15 cellular contexts compared by ENCODE assay signal in genomic region chr18:6106116-6106645, GRCh38.
DNase-seq lines count a peak whose midpoint lies in the region; TF ChIP-seq lines count a peak whose summit lies in the region.
"Had no signal": no experiment of that assay in that cellular context is flagged by ENCODE, and none has a peak within 500 bp of the region (broad histone marks: within the 10 kb centered on the region; RNA-seq: fewer than 3 reads in every experiment).

No MANE protein-coding gene starts in this region.

- POLR2A ChIA-PET in CD4-positive, alpha-beta memory T cell (lab: Charles Lee; ENCODE audit: partially characterized antibody), result no interaction called here

- WGBS in sigmoid colon, 2 donors, result 75 to 77% methylated on average over 1 of the region's 1 CpG

- no peaks in the 10 kb centered on the region for H3K9me3 ChIP-seq in CD4-positive, alpha-beta memory T cell (ENCODE audit: control insufficient read depth in 1 of 2, low read length in 2 of 2)
- no peaks in the 10 kb centered on the region for H3K9me3 ChIP-seq in sigmoid colon
- H3K9me3 ChIP-seq: BLaER1 treated with 17β-estradiol and CSF1 and Interleukin-3, amounts not matched to agents 10 nM and 100 nM had no signal

- no peak overlapping the region for H3K4me3 ChIP-seq in CD4-positive, alpha-beta memory T cell (ENCODE audit: low read length in 2 of 2)
- H3K4me3 ChIP-seq in sigmoid colon, result no peak overlapping the region
- H3K4me3 ChIP-seq: BLaER1 treated with 17β-estradiol and CSF1 and Interleukin-3, amounts not matched to agents 10 nM and 100 nM had no signal

- no peaks in the 10 kb centered on the region for H3K27me3 ChIP-seq in CD4-positive, alpha-beta memory T cell (ENCODE audit: insufficient read depth, low read length)
- H3K27me3 ChIP-seq in sigmoid colon, result no peaks in the 10 kb centered on the region
- H3K27me3 ChIP-seq: BLaER1 treated with 17β-estradiol and CSF1 and Interleukin-3, amounts not matched to agents 10 nM and 100 nM had no signal

- H3K4me1 Mint-ChIP-seq in CD4-positive, alpha-beta memory T cell, result no peaks in the 10 kb centered on the region
- H3K4me1 Mint-ChIP-seq in type B pancreatic cell (ENCODE audit: unreplicated experiment), result peaks cover 5% of the 10 kb centered on the region
- H3K4me1 Mint-ChIP-seq: B cell; CD8-positive, alpha-beta memory T cell had no signal

- TF ChIP-seq POLR2A in sigmoid colon (IDR thresholded peaks at IDR 0.05), result no peak

- H3K4me3 Mint-ChIP-seq in CD4-positive, alpha-beta memory T cell, result no peak overlapping the region
- no peak overlapping the region for H3K4me3 Mint-ChIP-seq in type B pancreatic cell
- H3K4me3 Mint-ChIP-seq: B cell; CD8-positive, alpha-beta memory T cell; H9 had no signal

- H3K4me1 ChIP-seq in CD4-positive, alpha-beta memory T cell (ENCODE audit: insufficient read depth, low read length), result no peaks in the 10 kb centered on the region
- peaks cover 0 to 12% (median 6%) of the 10 kb centered on the region in 4 donors for H3K4me1 ChIP-seq in sigmoid colon

- H3K27me3 Mint-ChIP-seq in CD4-positive, alpha-beta memory T cell, result no peaks in the 10 kb centered on the region
- no peaks in the 10 kb centered on the region for H3K27me3 Mint-ChIP-seq in type B pancreatic cell
- H3K27me3 Mint-ChIP-seq: B cell; CD8-positive, alpha-beta memory T cell had no signal

- TF ChIP-seq EP300 in sigmoid colon (IDR thresholded peaks at IDR 0.05), result no peak

- CTCF ChIA-PET in CD4-positive, alpha-beta memory T cell (lab: Charles Lee; ENCODE audit: partially characterized antibody), result no interaction called here

- no peaks in the 10 kb centered on the region for H3K36me3 Mint-ChIP-seq in CD4-positive, alpha-beta memory T cell
- no peaks in the 10 kb centered on the region for H3K36me3 Mint-ChIP-seq in type B pancreatic cell
- H3K36me3 Mint-ChIP-seq: CD8-positive, alpha-beta memory T cell had no signal

- DNase-seq in NCI-H69 (lab: John Stamatoyannopoulos, UW) (peak; percentile 21), cerebellar cortex (ENCODE audit: low spot score) (peak; percentile 48), middle frontal gyrus (ENCODE audit: extremely low spot score, low spot score) (peak; percentile 34), sigmoid colon (no peak), type B pancreatic cell (ENCODE audit: extremely low spot score, unreplicated experiment) (no peak)
- no peak for DNase-seq in CD4-positive, alpha-beta memory T cell
- DNase-seq: CD8-positive, alpha-beta memory T cell; COR-L47; DMS 273 treated with DMSO at 0.1 percent for 48 hours; DMS53; DND-41; EL; H9 had no signal

- intact Hi-C loops in CD4-positive, alpha-beta memory T cell (cut with micrococcal nuclease), result no loop called here
- intact Hi-C loops in sigmoid colon (cut with DNase I), result no loop called here

- H3K27ac ChIP-seq in CD4-positive, alpha-beta memory T cell (ENCODE audit: low read depth, low read length), result no peak overlapping the region
- H3K27ac ChIP-seq in sigmoid colon, result no peak overlapping the region
- H3K27ac ChIP-seq: BLaER1 treated with 17β-estradiol and CSF1 and Interleukin-3, amounts not matched to agents 10 nM and 100 nM had no signal

- peaks cover 0 to 5% (median 0%) of the 10 kb centered on the region in 8 donors for H3K9me3 Mint-ChIP-seq in CD4-positive, alpha-beta memory T cell
- H3K9me3 Mint-ChIP-seq in type B pancreatic cell, result no peaks in the 10 kb centered on the region
- H3K9me3 Mint-ChIP-seq: H9 had no signal

- no peak overlapping the region for H3K27ac Mint-ChIP-seq in CD4-positive, alpha-beta memory T cell
- H3K27ac Mint-ChIP-seq in type B pancreatic cell, result no peak overlapping the region
- H3K27ac Mint-ChIP-seq: B cell; CD8-positive, alpha-beta memory T cell; H9 had no signal

- TF ChIP-seq CTCF in sigmoid colon (IDR thresholded peaks at IDR 0.05) (no peak), type B pancreatic cell (conservative IDR thresholded peaks at IDR 0.05) (no peak)

- H3K36me3 ChIP-seq in CD4-positive, alpha-beta memory T cell (ENCODE audit: insufficient read depth, low read length), result no peaks in the 10 kb centered on the region
- no peaks in the 10 kb centered on the region for H3K36me3 ChIP-seq in sigmoid colon
- H3K36me3 ChIP-seq: BLaER1 treated with 17β-estradiol and CSF1 and Interleukin-3, amounts not matched to agents 10 nM and 100 nM had no signal

Comparison
In these comparisons a context has a peak if more than half of its experiments do, and no peak if none do; other contexts are left out.
1. DNase-seq: peak in NCI-H69 (single experiment), cerebellar cortex (single experiment) and middle frontal gyrus (single experiment); none in CD4-positive, alpha-beta memory T cell (0 of 5), sigmoid colon (single experiment) and type B pancreatic cell (single experiment).